ENCODE assay signal across 26 cellular contexts in genomic region chr12:87782838-87783237, GRCh38.
"Had no signal": no experiment of that assay in that cellular context is flagged by ENCODE, and none has a peak within 500 bp of the region (broad histone marks: within the 10 kb centered on the region; RNA-seq: fewer than 3 reads in every experiment).

No MANE protein-coding gene starts in this region.

- H3K4me1 Mint-ChIP-seq: naive thymus-derived CD4-positive, alpha-beta T cell; stimulated activated memory B cell treated with anti-CD40 and anti-IgM and Interleukin-4, amounts not matched to agents 10 μg/mL and 1 μg/mL and 100 μg/mL, for 72 hours; stimulated activated naive CD8-positive, alpha-beta T cell treated with anti-CD3 and anti-CD28 coated beads, Interleukin-15, amount 100 ng/mL, for 72 hours had no signal

- H3K4me2 ChIP-seq: smooth muscle cell had no signal

- H3K9me3 ChIP-seq: left ventricle myocardium inferior, mucosa of descending colon, ovary, prostate gland, tibial nerve, upper lobe of left lung, vagina had no signal

- H3K36me3 ChIP-seq: left ventricle myocardium inferior, ovary, prostate gland, tibial nerve, upper lobe of left lung, vagina had no signal

- H3K9me3 Mint-ChIP-seq: neural crest cell had no signal

- H3K27me3 Mint-ChIP-seq: naive thymus-derived CD4-positive, alpha-beta T cell; natural killer cell treated with Interleukin-12 subunit alpha and Interleukin-12 subunit beta and Interleukin-15 and Interleukin-18, amount 100 ng/mL, for 72 hours; stimulated activated memory B cell treated with anti-CD40 and anti-IgM and Interleukin-4, amounts not matched to agents 10 μg/mL and 1 μg/mL and 100 μg/mL, for 72 hours; stimulated activated naive CD8-positive, alpha-beta T cell treated with anti-CD3 and anti-CD28 coated beads, Interleukin-15, amount 100 ng/mL, for 72 hours had no signal

- H3K27ac Mint-ChIP-seq: naive thymus-derived CD4-positive, alpha-beta T cell; natural killer cell treated with Interleukin-12 subunit alpha and Interleukin-12 subunit beta and Interleukin-15 and Interleukin-18, amount 100 ng/mL, for 72 hours; stimulated activated memory B cell treated with anti-CD40 and anti-IgM and Interleukin-4, amounts not matched to agents 10 μg/mL and 1 μg/mL and 100 μg/mL, for 72 hours had no signal

- DNase-seq: hippocampal formation; left colon; left ventricle myocardium inferior; midbrain; mucosa of descending colon; naive thymus-derived CD4-positive, alpha-beta T cell; ovary; retina; right cardiac atrium; stimulated activated CD4-positive, alpha-beta T cell treated with anti-CD3 and anti-CD28 coated beads, Interleukin-1b, Interleukin-23, amount 100 ng/mL, for 48 hours; stimulated activated CD4-positive, alpha-beta T cell treated with anti-CD3 and anti-CD28 coated beads, Interleukin-2, amount 100 ng/mL, for 48 hours; stimulated activated CD4-positive, alpha-beta T cell treated with anti-CD3 and anti-CD28 coated beads, Interleukin-4, amount 100 ng/mL, for 4 hours; stimulated activated CD8-positive, alpha-beta memory T cell treated with anti-CD3 and anti-CD28 coated beads, Interleukin-4, amount 100 ng/mL, for 48 hours; stimulated activated naive CD4-positive, alpha-beta T cell treated with Interleukin-2 at 50 U/mL for 16 hours; stimulated activated naive CD8-positive, alpha-beta T cell treated with anti-CD3 and anti-CD28 coated beads, Interleukin-15, amount 100 ng/mL, for 72 hours; substantia nigra; upper lobe of left lung had no signal

- H3K36me3 Mint-ChIP-seq: naive thymus-derived CD4-positive, alpha-beta T cell; stimulated activated memory B cell treated with anti-CD40 and anti-IgM and Interleukin-4, amounts not matched to agents 10 μg/mL and 1 μg/mL and 100 μg/mL, for 72 hours had no signal

- H3K4me1 ChIP-seq: left ventricle myocardium inferior, prostate gland, tibial nerve, upper lobe of left lung, vagina had no signal

- H3K27me3 ChIP-seq: ovary, tibial nerve, upper lobe of left lung, vagina had no signal

- H3K4me3 ChIP-seq: left ventricle myocardium inferior, lung, mucosa of descending colon, ovary, prostate gland, smooth muscle cell, tibial nerve, upper lobe of left lung, vagina had no signal

- ATAC-seq: left colon; mucosa of descending colon; naive thymus-derived CD4-positive, alpha-beta T cell; natural killer cell treated with Interleukin-12 subunit alpha and Interleukin-12 subunit beta and Interleukin-15 and Interleukin-18, amount 100 ng/mL, for 72 hours; right cardiac atrium; sciatic nerve; stimulated activated memory B cell treated with anti-CD40 and anti-IgM and Interleukin-4, amounts not matched to agents 10 μg/mL and 1 μg/mL and 100 μg/mL, for 72 hours; stimulated activated naive CD8-positive, alpha-beta T cell treated with anti-CD3 and anti-CD28 coated beads, Interleukin-15, amount 100 ng/mL, for 72 hours had no signal

- H3K4me3 Mint-ChIP-seq: naive thymus-derived CD4-positive, alpha-beta T cell; natural killer cell treated with Interleukin-12 subunit alpha and Interleukin-12 subunit beta and Interleukin-15 and Interleukin-18, amount 100 ng/mL, for 72 hours; neural crest cell; stimulated activated memory B cell treated with anti-CD40 and anti-IgM and Interleukin-4, amounts not matched to agents 10 μg/mL and 1 μg/mL and 100 μg/mL, for 72 hours; stimulated activated naive CD8-positive, alpha-beta T cell treated with anti-CD3 and anti-CD28 coated beads, Interleukin-15, amount 100 ng/mL, for 72 hours had no signal

- H3K27ac ChIP-seq: left ventricle myocardium inferior, ovary, prostate gland, tibial nerve, upper lobe of left lung, vagina had no signal
